ENCODE assay signal across 8 cellular contexts in genomic region chr12:13278249-13278787, GRCh38.
DNase-seq lines count a peak whose midpoint lies in the region; ATAC-seq and TF ChIP-seq lines count a peak whose summit lies in the region.

No MANE protein-coding gene starts in this region.

- H3K9me3 ChIP-seq in Panc1 (ENCODE audit: control insufficient read depth, insufficient read depth, low read depth, low read length): no peaks in the 10 kb centered on the region

- H3K4me3 ChIP-seq in Panc1 (ENCODE audit: low read depth in 2 of 2, low read length in 2 of 2): peak overlapping the region in 1 of 2 experiments; percentile 23; a peak in 1 of 4 replicates

- in situ Hi-C loops in Panc1 (cut with HindIII; ENCODE audit: low pct_unique_long_range_greater_than_20kb, low sequenced_read_pairs): no loop called here

- TF ChIP-seq CTCF in 22Rv1 (IDR thresholded peaks at IDR 0.05): peak; percentile 100
- TF ChIP-seq CTCF in Panc1 (IDR thresholded peaks at IDR 0.05): peak; percentile 96
- TF ChIP-seq CTCF in foreskin keratinocyte (conservative IDR thresholded peaks at IDR 0.05): peak; percentile 94

- intact Hi-C loops in Panc1 (cut with micrococcal nuclease; ENCODE audit: unreplicated experiment): loop anchor here (2.0 to 10.0 kb wide), 3 partner anchors 382 to 886 kb away; no protein-coding TSS in a partner anchor

- no TSS peak for BruUV-seq in Panc1 (replicated peaks; lab: Mats Ljungman, UMichigan)

- H3K27ac ChIP-seq in 22Rv1: no peak overlapping the region
- no peak overlapping the region for H3K27ac ChIP-seq in Panc1 (ENCODE audit: low read length)
- no peak overlapping the region for H3K27ac ChIP-seq in foreskin keratinocyte
- no peak overlapping the region for H3K27ac ChIP-seq in substantia nigra (ENCODE audit: low read depth, low read length, poor library complexity, severe bottlenecking)

- ATAC-seq in GM18498 (IDR thresholded peaks at IDR 0.05; ENCODE audit: unreplicated experiment) (peak; percentile 65), HG03469 (IDR thresholded peaks at IDR 0.05; ENCODE audit: unreplicated experiment) (peak; percentile 54), Panc1 (peak; percentile 97), foreskin keratinocyte (peak; percentile 91)

- peaks cover 3% of the 10 kb centered on the region; the same call in 1 of the 2 replicates for H3K27me3 ChIP-seq in Panc1 (ENCODE audit: control insufficient read depth, insufficient read depth, low read length)
- peaks cover 70% of the 10 kb centered on the region for H3K27me3 ChIP-seq in foreskin keratinocyte

- DNase-seq in Panc1 (ENCODE audit: low read depth, low spot score) (no peak), foreskin keratinocyte (no peak), occipital lobe (lab: John Stamatoyannopoulos, UW) (peak; percentile 54), substantia nigra (lab: John Stamatoyannopoulos, UW) (peak in 44 of 49 donors; percentile 4 to 78 (median 46))
- DNase-seq in activated T-helper 9 cell treated with anti-CD3 and anti-CD28 coated beads, Interleukin-2, amount 50 U/mL, for 16 hours (ENCODE audit: low read depth): peak; percentile 42

- CTCF ChIA-PET in Panc1 (lab: Charles Lee): interaction anchor here (0.6 to 1.2 kb wide), 2 partner anchors 128 to 503 kb away, joined by 3 to 4 read pairs; no protein-coding TSS in a partner anchor

- POLR2A ChIA-PET in Panc1 (lab: Charles Lee): no interaction called here

- H3K4me1 ChIP-seq in Panc1 (ENCODE audit: control insufficient read depth, insufficient read depth, low read length) (peaks cover 3% of the 10 kb centered on the region; the same call in 1 of the 2 replicates), foreskin keratinocyte (no peaks in the 10 kb centered on the region)

- H3K36me3 ChIP-seq in Panc1 (ENCODE audit: control insufficient read depth, insufficient read depth, low read length): no peaks in the 10 kb centered on the region

Comparison
In these comparisons a context has a peak if more than half of its experiments do, and no peak if none do; other contexts are left out.
1. DNase-seq: peak in activated T-helper 9 cell treated with anti-CD3 and anti-CD28 coated beads, Interleukin-2, amount 50 U/mL, for 16 hours (single experiment), occipital lobe (single experiment) and substantia nigra (44 of 49); none in Panc1 (single experiment) and foreskin keratinocyte (0 of 2).
2. Peak in every context shown above with its lines, with median percentiles within 50 percentile points of each other: CTCF ChIP-seq and ATAC-seq.